Comparison of ENCODE assay signal across 8 cellular contexts in the genomic region with DNA sequence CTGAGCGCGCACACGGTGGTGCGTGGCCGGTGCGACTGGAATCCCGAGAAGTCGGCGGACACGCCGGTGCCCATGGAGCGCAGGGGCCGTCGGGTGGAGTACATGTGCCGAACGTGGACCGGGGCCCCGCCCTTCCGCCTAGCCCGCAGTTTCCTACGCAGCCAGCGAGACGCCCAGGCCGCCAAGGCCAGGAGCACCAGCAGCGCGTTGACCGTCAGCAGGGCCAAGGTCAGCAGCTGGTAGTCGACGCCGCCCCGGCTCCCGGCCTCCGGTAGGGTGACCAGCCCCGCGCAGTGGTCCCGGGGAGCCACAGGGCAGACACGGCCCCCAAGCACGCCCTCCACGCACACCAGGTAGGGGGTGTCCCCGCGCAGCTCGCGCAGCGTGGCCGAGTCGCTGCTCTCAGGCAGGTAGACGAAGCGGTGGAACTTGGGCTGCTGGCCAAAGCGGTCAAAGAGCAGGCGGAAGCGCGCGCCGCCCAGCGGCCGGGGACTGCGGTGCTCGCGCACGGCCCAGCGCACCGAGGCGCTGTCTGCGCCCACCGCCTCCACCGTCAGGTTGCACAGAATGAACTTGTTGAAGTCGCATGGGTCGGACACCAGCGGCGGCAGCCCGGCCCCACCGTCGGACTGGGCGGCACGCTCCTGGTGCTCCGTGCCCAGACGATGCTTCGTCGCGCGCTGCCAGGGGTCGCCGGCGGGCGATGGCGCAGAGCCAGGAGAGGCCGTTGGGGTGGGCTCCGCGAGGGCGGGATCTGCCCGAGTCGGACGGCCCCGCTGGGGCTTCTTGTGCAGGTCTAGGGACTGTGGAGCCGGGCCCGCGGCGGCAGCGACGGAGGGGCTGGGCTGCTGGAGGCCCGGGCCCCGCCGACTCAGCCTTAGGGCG. TPM values are rescaled to one million over a fixed set of nuclear protein-coding genes. Genes with fewer than 3 reads are reported as not detected.
DNase-seq lines count a peak whose midpoint lies in the region; ATAC-seq, FAIRE-seq and TF ChIP-seq lines count a peak whose summit lies in the region.

No MANE protein-coding gene starts in this region.

- H3K27me3 Mint-ChIP-seq in naive thymus-derived CD8-positive, alpha-beta T cell, result peaks cover 40 to 81% (median 49%) of the 10 kb centered on the region in 5 donors

- POLR2A ChIA-PET in naive thymus-derived CD8-positive, alpha-beta T cell (lab: Charles Lee), result no interaction called here

- DNase-seq in D721Med (ENCODE audit: insufficient read length, low spot score) (no peak), HuH-7.5 (ENCODE audit: low spot score) (peak; percentile 79), foreskin keratinocyte (no peak), amniotic stem cell (lab: John Stamatoyannopoulos, UW) (no peak), GDM1 (lab: John Stamatoyannopoulos, UW) (no peak)
- DNase-seq in activated CD4-positive, alpha-beta T cell treated with anti-CD3 and anti-CD28 coated beads, Interleukin-2, amount 50 U/mL, for 48 hours, result peak; percentile 12 to 42
- no peak for DNase-seq in naive thymus-derived CD8-positive, alpha-beta T cell

- no peak for FAIRE-seq in D721Med (lab: Jason Lieb, UNC)

- no peak overlapping the region for H3K27ac ChIP-seq in foreskin keratinocyte

- TF ChIP-seq CTCF in D721Med (IDR thresholded peaks at IDR 0.05; ENCODE audit: insufficient read depth, missing control alignments) (peak; percentile 52), foreskin keratinocyte (conservative IDR thresholded peaks at IDR 0.05) (peak; percentile 75)

- peak; percentile 43 for ATAC-seq in foreskin keratinocyte
- ATAC-seq in naive thymus-derived CD8-positive, alpha-beta T cell, result no peak
- no peak for ATAC-seq in HG02678 (IDR thresholded peaks at IDR 0.05; ENCODE audit: unreplicated experiment)

- peaks cover 100% of the 10 kb centered on the region for H3K27me3 ChIP-seq in foreskin keratinocyte

- H3K36me3 Mint-ChIP-seq in naive thymus-derived CD8-positive, alpha-beta T cell, result no peaks in the 10 kb centered on the region

- H3K4me3 Mint-ChIP-seq in naive thymus-derived CD8-positive, alpha-beta T cell, result peak overlapping the region in 6 of 10 donors; percentile 28 to 52 (median 36)

- no peaks in the 10 kb centered on the region for H3K9me3 Mint-ChIP-seq in naive thymus-derived CD8-positive, alpha-beta T cell

- H3K27ac Mint-ChIP-seq in naive thymus-derived CD8-positive, alpha-beta T cell, result no peak overlapping the region

- H3K4me1 ChIP-seq in foreskin keratinocyte, result no peaks in the 10 kb centered on the region

- peaks cover 0 to 19% (median 14%) of the 10 kb centered on the region in 4 donors for H3K4me1 Mint-ChIP-seq in naive thymus-derived CD8-positive, alpha-beta T cell

RNA-seq across cellular contexts. Expression of gene TRIL, which starts 2.2 kb away (rescaled TPM):
- not detected in 2 replicates for total RNA-seq in foreskin keratinocyte
- polyA plus RNA-seq in foreskin keratinocyte, result 0.01 TPM in 1 of 2 replicates, not detected in the other
- not detected for total RNA-seq in naive thymus-derived CD8-positive, alpha-beta T cell
- polyA plus RNA-seq in naive thymus-derived CD8-positive, alpha-beta T cell, result not detected

Comparison
In these comparisons a context has a peak if more than half of its experiments do, and no peak if none do; other contexts are left out.
1. DNase-seq: peak in HuH-7.5 (single experiment) and activated CD4-positive, alpha-beta T cell treated with anti-CD3 and anti-CD28 coated beads, Interleukin-2, amount 50 U/mL, for 48 hours (2 of 2); none in D721Med (single experiment), foreskin keratinocyte (0 of 2), naive thymus-derived CD8-positive, alpha-beta T cell (0 of 10), amniotic stem cell (single experiment) and GDM1 (single experiment).